In genomic region chr22:38657248-38657909, GRCh38 we compare ENCODE assay signal across 8 cellular contexts. TPM values are rescaled to one million over a fixed set of nuclear protein-coding genes. Genes with fewer than 3 reads are reported as not detected.
DNase-seq lines count a peak whose midpoint lies in the region; ATAC-seq lines count a peak whose summit lies in the region.

No MANE protein-coding gene starts in this region.

- in situ Hi-C loops in G401 (cut with HindIII; ENCODE audit: low sequenced_read_pairs) = no loop called here

- ATAC-seq in HG02798 (IDR thresholded peaks at IDR 0.05; ENCODE audit: poor library complexity, unreplicated experiment) (peak; percentile 38), T-helper 17 cell (peak; percentile 12), GM18868 (IDR thresholded peaks at IDR 0.05; ENCODE audit: unreplicated experiment) (no peak)
- peak; percentile 15 for ATAC-seq in central memory CD8-positive, alpha-beta T cell (replicated peaks; ENCODE audit: extremely low read depth, poor library complexity, severe bottlenecking)

- H3K27me3 Mint-ChIP-seq in T-helper 17 cell = no peaks in the 10 kb centered on the region
- no peaks in the 10 kb centered on the region for H3K27me3 Mint-ChIP-seq in central memory CD8-positive, alpha-beta T cell

- no peaks in the 10 kb centered on the region for H3K9me3 Mint-ChIP-seq in central memory CD8-positive, alpha-beta T cell

- H3K27ac Mint-ChIP-seq in T-helper 17 cell = peak overlapping the region; percentile 96
- peak overlapping the region; percentile 99 for H3K27ac Mint-ChIP-seq in central memory CD8-positive, alpha-beta T cell (ENCODE audit: low read depth)

- DNase-seq in G401 (ENCODE audit: low spot score) (peak; percentile 34), T-helper 17 cell (peak; percentile 7 to 16 (median 15)), lung microvascular endothelial cell (ENCODE audit: low read depth in 2 of 2) (peak; percentile 5 to 25), T1000 (lab: John Stamatoyannopoulos, UW) (no peak)
- DNase-seq in central memory CD8-positive, alpha-beta T cell (ENCODE audit: low spot score in 2 of 2) = no peak
- DNase-seq in stimulated activated naive CD4-positive, alpha-beta T cell treated with Interleukin-2 at 50 U/mL for 16 hours (lab: John Stamatoyannopoulos, UW) = peak; percentile 15

- H3K4me3 Mint-ChIP-seq in T-helper 17 cell = peak overlapping the region; percentile 94
- peak overlapping the region; percentile 94 for H3K4me3 Mint-ChIP-seq in central memory CD8-positive, alpha-beta T cell

- no peaks in the 10 kb centered on the region for H3K36me3 Mint-ChIP-seq in T-helper 17 cell (ENCODE audit: low read depth)
- H3K36me3 Mint-ChIP-seq in central memory CD8-positive, alpha-beta T cell (ENCODE audit: insufficient read depth) = peaks cover 12% of the 10 kb centered on the region

- no peaks in the 10 kb centered on the region for H3K9me3 ChIP-seq in T-helper 17 cell (ENCODE audit: control insufficient read depth, low read length, poor library complexity, severe bottlenecking)

- H3K4me1 Mint-ChIP-seq in T-helper 17 cell = peaks cover 17% of the 10 kb centered on the region
- peaks cover 14% of the 10 kb centered on the region for H3K4me1 Mint-ChIP-seq in central memory CD8-positive, alpha-beta T cell

RNA-seq across cellular contexts. Expression of gene CBY1, which starts 0.9 kb away (rescaled TPM):
- total RNA-seq in G401 (2014; rRNA removed; shearing (Covaris generic)) = 34.2 and 47.6 TPM in 2 replicates
- total RNA-seq in T-helper 17 cell (10 to 100 TPM; 11.9 to 12.3 TPM), lung microvascular endothelial cell (15.7 TPM in 2 replicates)

RNA-seq across cellular contexts. Expression of gene FAM227A, which starts 1.2 kb away (rescaled TPM):
- 0.37 and 0.41 TPM in 2 replicates for total RNA-seq in G401 (2014; rRNA removed; shearing (Covaris generic))
- under 1 TPM; 0.77 to 0.91 TPM for total RNA-seq in T-helper 17 cell
- under 0.01 and 0.20 TPM in 2 replicates for total RNA-seq in lung microvascular endothelial cell

RNA-seq across cellular contexts. Expression of gene TOMM22, which starts 24.4 kb away (rescaled TPM):
- total RNA-seq in G401 (2014; rRNA removed; shearing (Covaris generic)) = 131 and 138 TPM in 2 replicates
- total RNA-seq in T-helper 17 cell (10 to 100 TPM; 56.3 to 63.5 TPM), lung microvascular endothelial cell (68.2 and 74.8 TPM in 2 replicates)

RNA-seq across cellular contexts. Expression of gene JOSD1, which starts 43.4 kb away (rescaled TPM):
- total RNA-seq in G401 (2014; rRNA removed; shearing (Covaris generic)) = 33.3 and 41.4 TPM in 2 replicates
- total RNA-seq in T-helper 17 cell (100 to 1,000 TPM; 132 to 157 TPM), lung microvascular endothelial cell (60.4 and 75.6 TPM in 2 replicates)

RNA-seq across cellular contexts. Expression of gene GTPBP1, which starts 48.4 kb away (rescaled TPM):
- 30.5 and 35.9 TPM in 2 replicates for total RNA-seq in G401 (2014; rRNA removed; shearing (Covaris generic))
- total RNA-seq in T-helper 17 cell (100 to 1,000 TPM; 220 to 235 TPM), lung microvascular endothelial cell (14.4 and 18.1 TPM in 2 replicates)

Comparison
In these comparisons a context has a peak if more than half of its experiments do, and no peak if none do; other contexts are left out.
1. DNase-seq: peak in G401 (single experiment), T-helper 17 cell (3 of 3), lung microvascular endothelial cell (2 of 2) and stimulated activated naive CD4-positive, alpha-beta T cell treated with Interleukin-2 at 50 U/mL for 16 hours (single experiment); none in central memory CD8-positive, alpha-beta T cell (0 of 2) and T1000 (single experiment).